1 cellular context compared by ENCODE assay signal in the genomic region with DNA sequence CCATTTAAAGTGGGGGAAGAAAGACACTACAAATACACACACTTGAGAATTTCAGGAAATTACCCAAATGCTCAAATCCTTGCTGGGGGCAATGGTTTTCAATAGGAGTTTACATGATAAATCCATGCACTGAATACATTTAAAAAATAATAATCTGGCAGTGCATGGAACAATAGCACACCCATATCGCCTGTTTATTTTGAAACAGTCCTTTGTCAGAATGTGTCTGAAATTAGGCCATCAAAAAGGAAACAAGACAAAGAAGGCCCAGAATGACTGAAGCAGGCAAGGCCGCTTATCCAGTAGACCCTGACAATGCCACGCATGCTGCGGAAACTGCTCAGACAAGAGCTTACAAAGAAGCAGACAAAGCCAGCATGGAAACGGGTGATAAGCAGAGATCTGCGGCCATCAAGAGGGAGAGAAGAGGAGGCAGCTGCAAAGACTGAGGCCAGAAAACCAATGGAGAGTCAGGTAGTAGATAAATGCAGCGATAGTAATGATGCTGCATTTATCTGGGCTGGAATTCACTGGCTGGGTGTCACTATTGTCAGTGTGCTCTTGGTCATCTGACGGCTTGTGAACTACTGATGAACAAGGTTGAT.
A peak's percentile ranks its signal among the peaks of the same experiment; 100 is the strongest.
TF ChIP-seq lines count a peak whose summit lies in the region.

No MANE protein-coding gene starts in this region.

TF ChIP-seq in K562, 482 proteins besides CTCF, POLR2A, EP300 and RAD21 (continued from another document):
- TF ChIP-seq, protein P1, sequence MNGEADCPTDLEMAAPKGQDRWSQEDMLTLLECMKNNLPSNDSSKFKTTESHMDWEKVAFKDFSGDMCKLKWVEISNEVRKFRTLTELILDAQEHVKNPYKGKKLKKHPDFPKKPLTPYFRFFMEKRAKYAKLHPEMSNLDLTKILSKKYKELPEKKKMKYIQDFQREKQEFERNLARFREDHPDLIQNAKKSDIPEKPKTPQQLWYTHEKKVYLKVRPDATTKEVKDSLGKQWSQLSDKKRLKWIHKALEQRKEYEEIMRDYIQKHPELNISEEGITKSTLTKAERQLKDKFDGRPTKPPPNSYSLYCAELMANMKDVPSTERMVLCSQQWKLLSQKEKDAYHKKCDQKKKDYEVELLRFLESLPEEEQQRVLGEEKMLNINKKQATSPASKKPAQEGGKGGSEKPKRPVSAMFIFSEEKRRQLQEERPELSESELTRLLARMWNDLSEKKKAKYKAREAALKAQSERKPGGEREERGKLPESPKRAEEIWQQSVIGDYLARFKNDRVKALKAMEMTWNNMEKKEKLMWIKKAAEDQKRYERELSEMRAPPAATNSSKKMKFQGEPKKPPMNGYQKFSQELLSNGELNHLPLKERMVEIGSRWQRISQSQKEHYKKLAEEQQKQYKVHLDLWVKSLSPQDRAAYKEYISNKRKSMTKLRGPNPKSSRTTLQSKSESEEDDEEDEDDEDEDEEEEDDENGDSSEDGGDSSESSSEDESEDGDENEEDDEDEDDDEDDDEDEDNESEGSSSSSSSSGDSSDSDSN (IDR thresholded peaks at IDR 0.05; ENCODE audit: borderline replicate concordance in 1 of 2, low read depth in 2 of 2, low read length in 2 of 2): no peak
- TF ChIP-seq STAT5A (IDR thresholded peaks at IDR 0.05; ENCODE audit: borderline replicate concordance, low read length) (0 out of 2 replicates have a peak, but pooled peaks have one; percentile 11), THRAP3 (IDR thresholded peaks at IDR 0.05; ENCODE audit: borderline replicate concordance) (no peak), TEAD4 (IDR thresholded peaks at IDR 0.05; ENCODE audit: low read length) (peak; percentile 83), TEAD4 (CRISPR knock-in tag; IDR thresholded peaks at IDR 0.05; ENCODE audit: borderline replicate concordance) (no peak), ZNF175 (CRISPR knock-in tag; IDR thresholded peaks at IDR 0.05; ENCODE audit: low read depth) (no peak), ZNF197 (CRISPR knock-in tag; IDR thresholded peaks at IDR 0.05; ENCODE audit: low read depth) (no peak), POLR3G (IDR thresholded peaks at IDR 0.05; ENCODE audit: extremely low read depth, insufficient read length, insufficient replicate concordance) (no peak), CTBP1 (IDR thresholded peaks at IDR 0.05; ENCODE audit: borderline replicate concordance) (peak; percentile 50; the same call in 1 of the 2 replicates), GATA2 (CRISPR knock-in tag; IDR thresholded peaks at IDR 0.05) (peak; percentile 63; the same call in 1 of the 2 replicates), PPARD (CRISPR knock-in tag; IDR thresholded peaks at IDR 0.05) (no peak), NR2C2 (CRISPR knock-in tag; IDR thresholded peaks at IDR 0.05) (no peak), NR2C2 (tag; IDR thresholded peaks at IDR 0.05) (no peak), ZNF165 (CRISPR knock-in tag; IDR thresholded peaks at IDR 0.05; ENCODE audit: borderline replicate concordance) (no peak), NFIC (IDR thresholded peaks at IDR 0.05) (peak; percentile 26), NFE2L1 (tag; IDR thresholded peaks at IDR 0.05; ENCODE audit: borderline replicate concordance, low read depth) (no peak), SOX6 (IDR thresholded peaks at IDR 0.05) (peak; percentile 91), KLF16 (IDR thresholded peaks at IDR 0.05) (peak; percentile 44; the same call in 1 of the 2 replicates), PRMT5 (CRISPR knock-in tag; IDR thresholded peaks at IDR 0.05) (no peak), BCOR (IDR thresholded peaks at IDR 0.05) (0 out of 2 replicates have a peak, but pooled peaks have one; percentile 11), HEY1 (CRISPR knock-in tag; IDR thresholded peaks at IDR 0.05; ENCODE audit: borderline replicate concordance) (no peak), ETV1 (tag; conservative IDR thresholded peaks at IDR 0.05; ENCODE audit: low read depth) (0 out of 2 replicates have a peak, but pooled peaks have one; percentile 38), ZNF699 (CRISPR knock-in tag; IDR thresholded peaks at IDR 0.05; ENCODE audit: insufficient replicate concordance) (no peak), ZNF324 (CRISPR knock-in tag; IDR thresholded peaks at IDR 0.05) (no peak), NFATC3 (IDR thresholded peaks at IDR 0.05) (no peak), ZC3H8 (IDR thresholded peaks at IDR 0.05) (no peak), TCF3 (CRISPR knock-in tag; IDR thresholded peaks at IDR 0.05) (peak; percentile 83), GTF2E2 (tag; IDR thresholded peaks at IDR 0.05) (no peak), POLR2AphosphoS5 (IDR thresholded peaks at IDR 0.05; ENCODE audit: control insufficient read depth, insufficient read depth, low read depth, low read length) (peak; percentile 36; the same call in 1 of the 2 replicates), TAF1 (IDR thresholded peaks at IDR 0.05; ENCODE audit: control insufficient read depth, extremely low read depth, insufficient read depth, low read length, severe bottlenecking) (no peak), ZBTB8A (IDR thresholded peaks at IDR 0.05; ENCODE audit: partially characterized antibody) (no peak)
- TF ChIP-seq, protein P2, sequence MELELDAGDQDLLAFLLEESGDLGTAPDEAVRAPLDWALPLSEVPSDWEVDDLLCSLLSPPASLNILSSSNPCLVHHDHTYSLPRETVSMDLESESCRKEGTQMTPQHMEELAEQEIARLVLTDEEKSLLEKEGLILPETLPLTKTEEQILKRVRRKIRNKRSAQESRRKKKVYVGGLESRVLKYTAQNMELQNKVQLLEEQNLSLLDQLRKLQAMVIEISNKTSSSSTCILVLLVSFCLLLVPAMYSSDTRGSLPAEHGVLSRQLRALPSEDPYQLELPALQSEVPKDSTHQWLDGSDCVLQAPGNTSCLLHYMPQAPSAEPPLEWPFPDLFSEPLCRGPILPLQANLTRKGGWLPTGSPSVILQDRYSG (tag; conservative IDR thresholded peaks at IDR 0.05; ENCODE audit: low read depth): no peak
- TF ChIP-seq, protein P3, sequence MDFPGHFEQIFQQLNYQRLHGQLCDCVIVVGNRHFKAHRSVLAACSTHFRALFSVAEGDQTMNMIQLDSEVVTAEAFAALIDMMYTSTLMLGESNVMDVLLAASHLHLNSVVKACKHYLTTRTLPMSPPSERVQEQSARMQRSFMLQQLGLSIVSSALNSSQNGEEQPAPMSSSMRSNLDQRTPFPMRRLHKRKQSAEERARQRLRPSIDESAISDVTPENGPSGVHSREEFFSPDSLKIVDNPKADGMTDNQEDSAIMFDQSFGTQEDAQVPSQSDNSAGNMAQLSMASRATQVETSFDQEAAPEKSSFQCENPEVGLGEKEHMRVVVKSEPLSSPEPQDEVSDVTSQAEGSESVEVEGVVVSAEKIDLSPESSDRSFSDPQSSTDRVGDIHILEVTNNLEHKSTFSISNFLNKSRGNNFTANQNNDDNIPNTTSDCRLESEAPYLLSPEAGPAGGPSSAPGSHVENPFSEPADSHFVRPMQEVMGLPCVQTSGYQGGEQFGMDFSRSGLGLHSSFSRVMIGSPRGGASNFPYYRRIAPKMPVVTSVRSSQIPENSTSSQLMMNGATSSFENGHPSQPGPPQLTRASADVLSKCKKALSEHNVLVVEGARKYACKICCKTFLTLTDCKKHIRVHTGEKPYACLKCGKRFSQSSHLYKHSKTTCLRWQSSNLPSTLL (IDR thresholded peaks at IDR 0.05): no peak
- TF ChIP-seq, protein P4, sequence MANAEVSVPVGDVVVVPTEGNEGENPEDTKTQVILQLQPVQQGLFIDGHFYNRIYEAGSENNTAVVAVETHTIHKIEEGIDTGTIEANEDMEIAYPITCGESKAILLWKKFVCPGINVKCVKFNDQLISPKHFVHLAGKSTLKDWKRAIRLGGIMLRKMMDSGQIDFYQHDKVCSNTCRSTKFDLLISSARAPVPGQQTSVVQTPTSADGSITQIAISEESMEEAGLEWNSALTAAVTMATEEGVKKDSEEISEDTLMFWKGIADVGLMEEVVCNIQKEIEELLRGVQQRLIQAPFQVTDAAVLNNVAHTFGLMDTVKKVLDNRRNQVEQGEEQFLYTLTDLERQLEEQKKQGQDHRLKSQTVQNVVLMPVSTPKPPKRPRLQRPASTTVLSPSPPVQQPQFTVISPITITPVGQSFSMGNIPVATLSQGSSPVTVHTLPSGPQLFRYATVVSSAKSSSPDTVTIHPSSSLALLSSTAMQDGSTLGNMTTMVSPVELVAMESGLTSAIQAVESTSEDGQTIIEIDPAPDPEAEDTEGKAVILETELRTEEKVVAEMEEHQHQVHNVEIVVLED (CRISPR knock-in tag; IDR thresholded peaks at IDR 0.05): no peak
- TF ChIP-seq, protein P5, sequence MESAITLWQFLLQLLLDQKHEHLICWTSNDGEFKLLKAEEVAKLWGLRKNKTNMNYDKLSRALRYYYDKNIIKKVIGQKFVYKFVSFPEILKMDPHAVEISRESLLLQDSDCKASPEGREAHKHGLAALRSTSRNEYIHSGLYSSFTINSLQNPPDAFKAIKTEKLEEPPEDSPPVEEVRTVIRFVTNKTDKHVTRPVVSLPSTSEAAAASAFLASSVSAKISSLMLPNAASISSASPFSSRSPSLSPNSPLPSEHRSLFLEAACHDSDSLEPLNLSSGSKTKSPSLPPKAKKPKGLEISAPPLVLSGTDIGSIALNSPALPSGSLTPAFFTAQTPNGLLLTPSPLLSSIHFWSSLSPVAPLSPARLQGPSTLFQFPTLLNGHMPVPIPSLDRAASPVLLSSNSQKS (CRISPR knock-in tag; IDR thresholded peaks at IDR 0.05): no peak
- TF ChIP-seq, protein P6, sequence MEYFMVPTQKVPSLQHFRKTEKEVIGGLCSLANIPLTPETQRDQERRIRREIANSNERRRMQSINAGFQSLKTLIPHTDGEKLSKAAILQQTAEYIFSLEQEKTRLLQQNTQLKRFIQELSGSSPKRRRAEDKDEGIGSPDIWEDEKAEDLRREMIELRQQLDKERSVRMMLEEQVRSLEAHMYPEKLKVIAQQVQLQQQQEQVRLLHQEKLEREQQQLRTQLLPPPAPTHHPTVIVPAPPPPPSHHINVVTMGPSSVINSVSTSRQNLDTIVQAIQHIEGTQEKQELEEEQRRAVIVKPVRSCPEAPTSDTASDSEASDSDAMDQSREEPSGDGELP (CRISPR knock-in tag; IDR thresholded peaks at IDR 0.05; ENCODE audit: borderline replicate concordance): 0 out of 2 replicates have a peak, but pooled peaks have one; percentile 15
- TF ChIP-seq, protein P7, sequence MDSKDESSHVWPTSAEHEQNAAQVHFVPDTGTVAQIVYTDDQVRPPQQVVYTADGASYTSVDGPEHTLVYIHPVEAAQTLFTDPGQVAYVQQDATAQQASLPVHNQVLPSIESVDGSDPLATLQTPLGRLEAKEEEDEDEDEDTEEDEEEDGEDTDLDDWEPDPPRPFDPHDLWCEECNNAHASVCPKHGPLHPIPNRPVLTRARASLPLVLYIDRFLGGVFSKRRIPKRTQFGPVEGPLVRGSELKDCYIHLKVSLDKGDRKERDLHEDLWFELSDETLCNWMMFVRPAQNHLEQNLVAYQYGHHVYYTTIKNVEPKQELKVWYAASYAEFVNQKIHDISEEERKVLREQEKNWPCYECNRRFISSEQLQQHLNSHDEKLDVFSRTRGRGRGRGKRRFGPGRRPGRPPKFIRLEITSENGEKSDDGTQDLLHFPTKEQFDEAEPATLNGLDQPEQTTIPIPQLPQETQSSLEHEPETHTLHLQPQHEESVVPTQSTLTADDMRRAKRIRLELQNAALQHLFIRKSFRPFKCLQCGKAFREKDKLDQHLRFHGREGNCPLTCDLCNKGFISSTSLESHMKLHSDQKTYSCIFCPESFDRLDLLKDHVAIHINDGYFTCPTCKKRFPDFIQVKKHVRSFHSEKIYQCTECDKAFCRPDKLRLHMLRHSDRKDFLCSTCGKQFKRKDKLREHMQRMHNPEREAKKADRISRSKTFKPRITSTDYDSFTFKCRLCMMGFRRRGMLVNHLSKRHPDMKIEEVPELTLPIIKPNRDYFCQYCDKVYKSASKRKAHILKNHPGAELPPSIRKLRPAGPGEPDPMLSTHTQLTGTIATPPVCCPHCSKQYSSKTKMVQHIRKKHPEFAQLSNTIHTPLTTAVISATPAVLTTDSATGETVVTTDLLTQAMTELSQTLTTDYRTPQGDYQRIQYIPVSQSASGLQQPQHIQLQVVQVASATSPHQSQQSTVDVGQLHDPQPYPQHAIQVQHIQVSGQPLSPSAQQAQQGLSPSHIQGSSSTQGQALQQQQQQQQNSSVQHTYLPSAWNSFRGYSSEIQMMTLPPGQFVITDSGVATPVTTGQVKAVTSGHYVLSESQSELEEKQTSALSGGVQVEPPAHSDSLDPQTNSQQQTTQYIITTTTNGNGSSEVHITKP (IDR thresholded peaks at IDR 0.05; ENCODE audit: partially characterized antibody): peak; percentile 31
- TF ChIP-seq, protein P8, sequence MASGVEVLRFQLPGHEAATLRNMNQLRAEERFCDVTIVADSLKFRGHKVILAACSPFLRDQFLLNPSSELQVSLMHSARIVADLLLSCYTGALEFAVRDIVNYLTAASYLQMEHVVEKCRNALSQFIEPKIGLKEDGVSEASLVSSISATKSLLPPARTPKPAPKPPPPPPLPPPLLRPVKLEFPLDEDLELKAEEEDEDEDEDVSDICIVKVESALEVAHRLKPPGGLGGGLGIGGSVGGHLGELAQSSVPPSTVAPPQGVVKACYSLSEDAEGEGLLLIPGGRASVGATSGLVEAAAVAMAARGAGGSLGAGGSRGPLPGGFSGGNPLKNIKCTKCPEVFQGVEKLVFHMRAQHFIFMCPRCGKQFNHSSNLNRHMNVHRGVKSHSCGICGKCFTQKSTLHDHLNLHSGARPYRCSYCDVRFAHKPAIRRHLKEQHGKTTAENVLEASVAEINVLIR (CRISPR knock-in tag; IDR thresholded peaks at IDR 0.05): no peak
- TF ChIP-seq, protein P9, sequence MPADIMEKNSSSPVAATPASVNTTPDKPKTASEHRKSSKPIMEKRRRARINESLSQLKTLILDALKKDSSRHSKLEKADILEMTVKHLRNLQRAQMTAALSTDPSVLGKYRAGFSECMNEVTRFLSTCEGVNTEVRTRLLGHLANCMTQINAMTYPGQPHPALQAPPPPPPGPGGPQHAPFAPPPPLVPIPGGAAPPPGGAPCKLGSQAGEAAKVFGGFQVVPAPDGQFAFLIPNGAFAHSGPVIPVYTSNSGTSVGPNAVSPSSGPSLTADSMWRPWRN (IDR thresholded peaks at IDR 0.05; ENCODE audit: low read depth): no peak
- TF ChIP-seq, protein P10, sequence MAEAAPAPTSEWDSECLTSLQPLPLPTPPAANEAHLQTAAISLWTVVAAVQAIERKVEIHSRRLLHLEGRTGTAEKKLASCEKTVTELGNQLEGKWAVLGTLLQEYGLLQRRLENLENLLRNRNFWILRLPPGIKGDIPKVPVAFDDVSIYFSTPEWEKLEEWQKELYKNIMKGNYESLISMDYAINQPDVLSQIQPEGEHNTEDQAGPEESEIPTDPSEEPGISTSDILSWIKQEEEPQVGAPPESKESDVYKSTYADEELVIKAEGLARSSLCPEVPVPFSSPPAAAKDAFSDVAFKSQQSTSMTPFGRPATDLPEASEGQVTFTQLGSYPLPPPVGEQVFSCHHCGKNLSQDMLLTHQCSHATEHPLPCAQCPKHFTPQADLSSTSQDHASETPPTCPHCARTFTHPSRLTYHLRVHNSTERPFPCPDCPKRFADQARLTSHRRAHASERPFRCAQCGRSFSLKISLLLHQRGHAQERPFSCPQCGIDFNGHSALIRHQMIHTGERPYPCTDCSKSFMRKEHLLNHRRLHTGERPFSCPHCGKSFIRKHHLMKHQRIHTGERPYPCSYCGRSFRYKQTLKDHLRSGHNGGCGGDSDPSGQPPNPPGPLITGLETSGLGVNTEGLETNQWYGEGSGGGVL (CRISPR knock-in tag; IDR thresholded peaks at IDR 0.05): no peak
- TF ChIP-seq, protein P11, sequence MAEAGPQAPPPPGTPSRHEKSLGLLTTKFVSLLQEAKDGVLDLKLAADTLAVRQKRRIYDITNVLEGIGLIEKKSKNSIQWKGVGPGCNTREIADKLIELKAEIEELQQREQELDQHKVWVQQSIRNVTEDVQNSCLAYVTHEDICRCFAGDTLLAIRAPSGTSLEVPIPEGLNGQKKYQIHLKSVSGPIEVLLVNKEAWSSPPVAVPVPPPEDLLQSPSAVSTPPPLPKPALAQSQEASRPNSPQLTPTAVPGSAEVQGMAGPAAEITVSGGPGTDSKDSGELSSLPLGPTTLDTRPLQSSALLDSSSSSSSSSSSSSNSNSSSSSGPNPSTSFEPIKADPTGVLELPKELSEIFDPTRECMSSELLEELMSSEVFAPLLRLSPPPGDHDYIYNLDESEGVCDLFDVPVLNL (CRISPR knock-in tag; IDR thresholded peaks at IDR 0.05; ENCODE audit: low read depth): no peak
